9 cellular contexts compared by ENCODE assay signal in genomic region chr1:47434051-47434842, GRCh38. TPM values are rescaled to one million over a fixed set of nuclear protein-coding genes. Genes with fewer than 3 reads are reported as not detected.
DNase-seq lines count a peak whose midpoint lies in the region; ATAC-seq and TF ChIP-seq lines count a peak whose summit lies in the region.
"Had no signal": no experiment of that assay in that cellular context is flagged by ENCODE, and none has a peak within 500 bp of the region (broad histone marks: within the 10 kb centered on the region; RNA-seq: fewer than 3 reads in every experiment).

No MANE protein-coding gene starts in this region.

- H3K36me3 ChIP-seq in mesendoderm (ENCODE audit: control insufficient read depth, insufficient read depth, low read length) (no peaks in the 10 kb centered on the region), upper lobe of right lung (no peaks in the 10 kb centered on the region)

- peak overlapping the region; percentile 47 for H3K56ac ChIP-seq in mesendoderm (ENCODE audit: low read length)

- H3K27me3 Mint-ChIP-seq in activated naive CD4-positive, alpha-beta T cell treated with anti-CD3 and anti-CD28 coated beads, Interleukin-2, amount 50 U/mL, for 24 hours: peaks cover 21% of the 10 kb centered on the region
- peaks cover 6% of the 10 kb centered on the region for H3K27me3 Mint-ChIP-seq in chondrocyte (ENCODE audit: low read depth)

- H3K9me3 ChIP-seq in upper lobe of right lung: no peaks in the 10 kb centered on the region
- H3K9me3 ChIP-seq: Caco-2 had no signal

- intact Hi-C loops in upper lobe of right lung (cut with DNase I): no loop called here

- H3K4me2 ChIP-seq in mesendoderm (ENCODE audit: low read length): peak overlapping the region; percentile 30

- no peak overlapping the region for H3K18ac ChIP-seq in mesendoderm (ENCODE audit: low read length)

- no peak overlapping the region for H4K8ac ChIP-seq in mesendoderm (ENCODE audit: low read depth, low read length)

- H2AK5ac ChIP-seq in mesendoderm (ENCODE audit: low read length): no peak overlapping the region

- no peaks in the 10 kb centered on the region for H3K79me1 ChIP-seq in mesendoderm (ENCODE audit: low read length)

- no peak overlapping the region for H2BK5ac ChIP-seq in mesendoderm (ENCODE audit: low read length)

- H3K4ac ChIP-seq in mesendoderm (ENCODE audit: low read depth, low read length): no peak overlapping the region

- no peaks in the 10 kb centered on the region for H3K79me2 ChIP-seq in mesendoderm (ENCODE audit: control insufficient read depth, insufficient read depth, low read length)

- no peak overlapping the region for H3K27ac ChIP-seq in mesendoderm (ENCODE audit: low read depth, low read length)
- no peak overlapping the region for H3K27ac ChIP-seq in upper lobe of right lung

- H3K9ac ChIP-seq in mesendoderm (ENCODE audit: low read length): peak overlapping the region; percentile 41

- no peaks in the 10 kb centered on the region for H3K9me3 Mint-ChIP-seq in activated naive CD4-positive, alpha-beta T cell treated with anti-CD3 and anti-CD28 coated beads, Interleukin-2, amount 50 U/mL, for 24 hours
- H3K9me3 Mint-ChIP-seq in chondrocyte (ENCODE audit: low read depth): no peaks in the 10 kb centered on the region

- H3K4me3 Mint-ChIP-seq in activated naive CD4-positive, alpha-beta T cell treated with anti-CD3 and anti-CD28 coated beads, Interleukin-2, amount 50 U/mL, for 24 hours: peak overlapping the region; percentile 11
- H3K4me3 Mint-ChIP-seq in chondrocyte (ENCODE audit: unreplicated experiment): peak overlapping the region; percentile 63

- H3K27me3 ChIP-seq in mesendoderm (ENCODE audit: insufficient read depth, low read length, poor library complexity): peaks cover 41% of the 10 kb centered on the region
- H3K27me3 ChIP-seq in upper lobe of right lung: peaks cover 44% of the 10 kb centered on the region

- no peaks in the 10 kb centered on the region for H3K36me3 Mint-ChIP-seq in activated naive CD4-positive, alpha-beta T cell treated with anti-CD3 and anti-CD28 coated beads, Interleukin-2, amount 50 U/mL, for 24 hours
- peaks cover 3% of the 10 kb centered on the region for H3K36me3 Mint-ChIP-seq in chondrocyte (ENCODE audit: low read depth)

- peaks cover 43% of the 10 kb centered on the region for H3K4me1 Mint-ChIP-seq in activated naive CD4-positive, alpha-beta T cell treated with anti-CD3 and anti-CD28 coated beads, Interleukin-2, amount 50 U/mL, for 24 hours
- H3K4me1 Mint-ChIP-seq in chondrocyte (ENCODE audit: low read depth): peaks cover 57% of the 10 kb centered on the region

- H2BK120ac ChIP-seq in mesendoderm (ENCODE audit: low read depth, low read length): no peak overlapping the region

- WGBS in mesendoderm (ENCODE audit: extremely low coverage, insufficient coverage, low lambda C conversion rate): no CpG with 5 or more reads among the region's 51 CpGs

- peaks cover 16% of the 10 kb centered on the region for H3K4me1 ChIP-seq in mesendoderm (ENCODE audit: control insufficient read depth, low read depth, low read length)
- H3K4me1 ChIP-seq in upper lobe of right lung: peaks cover 38% of the 10 kb centered on the region
- H3K4me1 ChIP-seq: Caco-2 had no signal

- DNase-seq in activated naive CD4-positive, alpha-beta T cell (lab: John Stamatoyannopoulos, UW): no peak
- DNase-seq in chondrocyte (ENCODE audit: low spot score) (no peak), mesendoderm (peak; percentile 70), upper lobe of right lung (peak; percentile 76), NCI-H226 (no peak), NCI-H2171 treated with DMSO at 0.1 percent for 48 hours (lab: John Stamatoyannopoulos, UW) (no peak)
- DNase-seq: Caco-2 had no signal

- no peak overlapping the region for H2BK15ac ChIP-seq in mesendoderm (replicated peaks; ENCODE audit: low read depth)

- H3K27ac Mint-ChIP-seq in activated naive CD4-positive, alpha-beta T cell treated with anti-CD3 and anti-CD28 coated beads, Interleukin-2, amount 50 U/mL, for 24 hours: no peak overlapping the region
- H3K27ac Mint-ChIP-seq in chondrocyte (ENCODE audit: unreplicated experiment): peak overlapping the region; percentile 47

- ATAC-seq in upper lobe of right lung (no peak), GM19023 (IDR thresholded peaks at IDR 0.05; ENCODE audit: unreplicated experiment) (no peak)

- H3K23ac ChIP-seq in mesendoderm (ENCODE audit: low read length): no peak overlapping the region

- H4K5ac ChIP-seq in mesendoderm (ENCODE audit: low read length): no peak overlapping the region

- H3K4me3 ChIP-seq in mesendoderm (ENCODE audit: low read length): no peak overlapping the region
- no peak overlapping the region for H3K4me3 ChIP-seq in upper lobe of right lung

- no peak for TF ChIP-seq CTCF in chondrocyte (IDR thresholded peaks at IDR 0.05)
- TF ChIP-seq CTCF in upper lobe of right lung (IDR thresholded peaks at IDR 0.05): no peak

RNA-seq across cellular contexts. Expression of gene FOXD2, which starts 3.6 kb away (rescaled TPM):
- total RNA-seq in chondrocyte (0.90 to 1.0 TPM (median 1.0 TPM) in 3 replicates), upper lobe of right lung (0.35 TPM)
- polyA plus RNA-seq in mesendoderm (2013, experiment 1 of 2): 0.01 TPM
- 0.01 TPM for polyA plus RNA-seq in mesendoderm (2013, experiment 2 of 2)

RNA-seq across cellular contexts. Expression of gene FOXE3, which starts 18.2 kb away (rescaled TPM):
- total RNA-seq in chondrocyte: not detected in 3 replicates
- polyA plus RNA-seq in mesendoderm (2013, experiment 1 of 2): 0.17 TPM
- 0.17 TPM for polyA plus RNA-seq in mesendoderm (2013, experiment 2 of 2)
- total RNA-seq in upper lobe of right lung: not detected
- total RNA-seq: Caco-2 had no signal

Comparison
In these comparisons a context has a peak if more than half of its experiments do, and no peak if none do; other contexts are left out.
1. DNase-seq: peak in mesendoderm (single experiment) and upper lobe of right lung (single experiment); none in activated naive CD4-positive, alpha-beta T cell (0 of 4), chondrocyte (single experiment), NCI-H226 (single experiment) and NCI-H2171 treated with DMSO at 0.1 percent for 48 hours (single experiment).